8 cellular contexts compared by ENCODE assay signal in genomic region chr14:76152333-76152681, GRCh38. TPM values are rescaled to one million over a fixed set of nuclear protein-coding genes. Genes with fewer than 3 reads are reported as not detected.
DNase-seq lines count a peak whose midpoint lies in the region; ATAC-seq and TF ChIP-seq lines count a peak whose summit lies in the region.

No MANE protein-coding gene starts in this region.

- TF ChIP-seq POLR2A in ovary (IDR thresholded peaks at IDR 0.05): no peak

- peaks cover 24% of the 10 kb centered on the region for H3K36me3 Mint-ChIP-seq in Caco-2 (ENCODE audit: insufficient read depth, unreplicated experiment)

- H3K4me3 ChIP-seq in Caco-2 (ENCODE audit: low read depth, low read length): peak overlapping the region; percentile 97
- peak overlapping the region; percentile 56 for H3K4me3 ChIP-seq in HL-60 (replicated peaks; ENCODE audit: insufficient read depth, low read length)
- H3K4me3 ChIP-seq in SK-N-MC: peak overlapping the region; percentile 95
- H3K4me3 ChIP-seq in ovary: peak overlapping the region; percentile 71
- H3K4me3 ChIP-seq in tibial artery: peak overlapping the region; percentile 99

- H3K9me3 ChIP-seq in Caco-2 (0 out of 2 replicates have a peak, but pooled peaks cover 2% of the 10 kb centered on the region), SK-N-MC (ENCODE audit: low read depth, low read length) (no peaks in the 10 kb centered on the region), ovary (no peaks in the 10 kb centered on the region), tibial artery (no peaks in the 10 kb centered on the region)

- CTCF ChIA-PET in Caco-2 (lab: Charles Lee): no interaction called here

- H3K36me3 ChIP-seq in Caco-2 (ENCODE audit: control insufficient read depth, insufficient read depth, low read length) (no peaks in the 10 kb centered on the region; the same call in 1 of the 2 replicates), SK-N-MC (ENCODE audit: insufficient read depth, low read length) (peaks cover 26% of the 10 kb centered on the region), ovary (no peaks in the 10 kb centered on the region), tibial artery (peaks cover 12 to 20% (median 12%) of the 10 kb centered on the region in 3 donors)

- H3K27ac ChIP-seq in HL-60 (replicated peaks): peak overlapping the region; percentile 90
- H3K27ac ChIP-seq in SK-N-MC: 0 out of 2 replicates have a peak overlapping the region, but pooled peaks have one; percentile 28
- no peak overlapping the region for H3K27ac ChIP-seq in ovary
- H3K27ac ChIP-seq in tibial artery: peak overlapping the region; percentile 85 to 86

- no peaks in the 10 kb centered on the region for H3K27me3 Mint-ChIP-seq in Caco-2 (ENCODE audit: insufficient read depth, unreplicated experiment)

- H3K4me1 Mint-ChIP-seq in Caco-2 (ENCODE audit: low read depth, unreplicated experiment): peaks cover 6% of the 10 kb centered on the region

- H3K27me3 ChIP-seq in Caco-2 (replicated peaks; ENCODE audit: control insufficient read depth, insufficient read depth, low read length) (no peaks in the 10 kb centered on the region), HL-60 (ENCODE audit: insufficient read depth, poor library complexity, severe bottlenecking) (no peaks in the 10 kb centered on the region), ovary (no peaks in the 10 kb centered on the region), tibial artery (no peaks in the 10 kb centered on the region)

- TF ChIP-seq EP300 in ovary (IDR thresholded peaks at IDR 0.05): no peak

- BruUV-seq in Caco-2 (replicated peaks; lab: Mats Ljungman, UMichigan): no TSS peak

- intact Hi-C loops in Caco-2 (cut with micrococcal nuclease; ENCODE audit: unreplicated experiment): no loop called here
- intact Hi-C loops in ovary (cut with DNase I): no loop called here
- intact Hi-C loops in tibial artery (cut with DNase I; ENCODE audit: low total_unique reads): no loop called here

- H3K4me1 ChIP-seq in Caco-2: no peaks in the 10 kb centered on the region
- H3K4me1 ChIP-seq in ovary (ENCODE audit: insufficient read depth): peaks cover 7% of the 10 kb centered on the region
- H3K4me1 ChIP-seq in tibial artery: peaks cover 0 to 51% (median 38%) of the 10 kb centered on the region in 4 donors

- no peak for TF ChIP-seq CTCF in Caco-2 (IDR thresholded peaks at IDR 0.05; ENCODE audit: insufficient read depth in 1 of 2, low read depth in 1 of 2, low read length in 1 of 2, severe bottlenecking in 1 of 2, unreplicated experiment in 1 of 2)
- TF ChIP-seq CTCF in HL-60 (IDR thresholded peaks at IDR 0.05; ENCODE audit: insufficient read depth, low read length): no peak
- no peak for TF ChIP-seq CTCF in ovary (IDR thresholded peaks at IDR 0.05)
- no peak for TF ChIP-seq CTCF in tibial artery (IDR thresholded peaks at IDR 0.05)

- H3K27ac Mint-ChIP-seq in Caco-2 (ENCODE audit: unreplicated experiment): peak overlapping the region; percentile 97

- peak; percentile 58 to 59 for DNase-seq in Caco-2
- DNase-seq in HL-60 (ENCODE audit: low read depth in 1 of 2, low spot score in 1 of 2): peak; percentile 48 to 80
- no peak for DNase-seq in SK-N-MC (ENCODE audit: low read depth, low spot score)
- DNase-seq in activated naive CD4-positive, alpha-beta T cell treated with anti-CD3 and anti-CD28 coated beads, Interleukin-2, amount 50 U/mL, for 16 hours: peak; percentile 72
- DNase-seq in glomerular visceral epithelial cell (ENCODE audit: extremely low spot score): peak; percentile 82
- peak; percentile 25 to 54 (median 42) for DNase-seq in ovary
- DNase-seq in tibial artery: peak; percentile 75 to 84

- 0 to 1% (median 0%) methylated on average over 17 of the region's 17 CpGs for WGBS in ovary, 3 donors

- POLR2A ChIA-PET in Caco-2 (lab: Charles Lee): no interaction called here

- peak; percentile 56 for ATAC-seq in GM19463 (IDR thresholded peaks at IDR 0.05; ENCODE audit: unreplicated experiment)

- H3K4me3 Mint-ChIP-seq in Caco-2 (ENCODE audit: unreplicated experiment): peak overlapping the region; percentile 98

- peak overlapping the region; percentile 95 for H3K9ac ChIP-seq in SK-N-MC (ENCODE audit: insufficient read length)

- H3K9me3 Mint-ChIP-seq in Caco-2 (ENCODE audit: unreplicated experiment): no peaks in the 10 kb centered on the region

RNA-seq across cellular contexts. Expression of gene GPATCH2L, which starts 0.6 kb away (rescaled TPM):
- 38.0 and 41.6 TPM in 2 replicates for total RNA-seq in Caco-2 (2022)
- total RNA-seq in ovary: 10 to 100 TPM; 32.5 to 52.5 (median 38.0) TPM
- polyA plus RNA-seq in ovary: 10 to 100 TPM in 1 of 2 donors, 1 to 10 TPM in 1; 7.0 to 15.3 TPM

Comparison
In these comparisons a context has a peak if more than half of its experiments do, and no peak if none do; other contexts are left out.
1. H3K27ac ChIP-seq: peak in HL-60 (single experiment), SK-N-MC (single experiment) and tibial artery (2 of 2); none in ovary (0 of 2).
2. Peak in every context shown above with its lines, with median percentiles within 50 percentile points of each other: H3K4me3 ChIP-seq.